In genomic region chr22:20524004-20524481, GRCh38 we compare ENCODE assay signal across 1 cellular context.
TF ChIP-seq lines count a peak whose summit lies in the region.

No MANE protein-coding gene starts in this region.

TF ChIP-seq in K562, 482 proteins besides CTCF, POLR2A, EP300 and RAD21 (continued from another document):
- TF ChIP-seq SNAPC5 (CRISPR knock-in tag; IDR thresholded peaks at IDR 0.05) (no peak), ZBTB2 (IDR thresholded peaks at IDR 0.05) (no peak), NRF1 (conservative IDR thresholded peaks at IDR 0.05 in 1 of 2, IDR thresholded peaks at IDR 0.05 in 1 of 2) (no peak), SAP30 (IDR thresholded peaks at IDR 0.05; ENCODE audit: borderline replicate concordance, insufficient read depth, low read depth, low read length, poor library complexity, severe bottlenecking) (peak; percentile 34), STAT5B (CRISPR knock-in tag; IDR thresholded peaks at IDR 0.05) (0 out of 2 replicates have a peak, but pooled peaks have one; percentile 63), TCF3 (CRISPR knock-in tag; IDR thresholded peaks at IDR 0.05) (peak; percentile 53), SFPQ (IDR thresholded peaks at IDR 0.05; ENCODE audit: low read depth, low read length) (no peak), ID3 (CRISPR knock-in tag; IDR thresholded peaks at IDR 0.05) (0 out of 2 replicates have a peak, but pooled peaks have one; percentile 55), ID3 (tag; IDR thresholded peaks at IDR 0.05) (no peak), FOXP4 (CRISPR knock-in tag; IDR thresholded peaks at IDR 0.05; ENCODE audit: borderline replicate concordance) (no peak)
